8 cellular contexts compared by ENCODE assay signal in the genomic region with DNA sequence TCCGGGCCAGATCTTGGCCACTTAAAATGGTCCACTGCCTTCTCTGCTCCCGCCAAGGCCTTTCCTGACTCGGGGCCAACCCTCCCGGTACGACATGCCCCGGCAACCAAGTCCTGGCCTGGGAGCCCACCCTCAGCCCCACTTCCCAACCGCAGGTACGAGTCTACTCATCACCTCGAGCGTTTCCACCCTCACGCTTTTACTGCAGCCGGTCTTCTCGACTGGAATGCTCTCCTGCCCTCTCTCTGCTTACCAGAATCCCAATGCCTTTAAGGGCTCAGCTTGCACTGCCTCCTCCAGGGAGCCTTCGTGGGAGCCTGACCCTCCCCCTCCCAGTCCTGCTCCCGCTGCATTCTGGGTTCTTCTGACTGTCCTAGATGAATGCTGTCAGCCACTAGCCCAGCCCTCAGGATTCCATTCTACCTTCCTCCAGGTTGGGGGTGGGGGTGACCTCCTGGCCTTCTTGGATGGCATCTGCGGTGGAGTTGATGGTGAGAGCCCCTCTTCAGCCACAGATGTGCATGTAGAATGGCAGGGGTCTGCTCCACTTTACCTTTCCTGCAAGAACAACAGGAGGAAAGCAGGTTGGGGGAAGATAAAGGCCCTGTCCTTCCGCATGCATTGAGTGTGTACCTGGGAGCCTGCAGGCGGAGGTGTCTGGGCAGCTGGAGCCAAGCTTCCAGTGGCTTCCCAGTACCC. TPM values are rescaled to one million over a fixed set of nuclear protein-coding genes. Genes with fewer than 3 reads are reported as not detected.
A peak's percentile ranks its signal among the peaks of the same experiment; 100 is the strongest.
DNase-seq lines count a peak whose midpoint lies in the region; ATAC-seq and TF ChIP-seq lines count a peak whose summit lies in the region.

No MANE protein-coding gene starts in this region.

- TF ChIP-seq CTCF in glutamatergic neuron (IDR thresholded peaks at IDR 0.05; ENCODE audit: partially characterized antibody, unreplicated experiment) (no peak), prostate gland (IDR thresholded peaks at IDR 0.05) (no peak)

- no peaks in the 10 kb centered on the region for H3K9me3 Mint-ChIP-seq in T-cell
- H3K9me3 Mint-ChIP-seq in glutamatergic neuron (ENCODE audit: unreplicated experiment): peaks cover 18% of the 10 kb centered on the region

- peak overlapping the region; percentile 100 for H3K27ac ChIP-seq in prostate gland

- H3K4me3 Mint-ChIP-seq in T-cell: peak overlapping the region; percentile 67 to 81 (median 78)
- peak overlapping the region; percentile 80 for H3K4me3 Mint-ChIP-seq in glutamatergic neuron (ENCODE audit: unreplicated experiment)

- ATAC-seq in T-cell (replicated peaks in 1 of 4) (no peak), HG03097 (IDR thresholded peaks at IDR 0.05; ENCODE audit: low FRiP score, unreplicated experiment) (no peak), GM18873 (IDR thresholded peaks at IDR 0.05; ENCODE audit: low FRiP score, unreplicated experiment) (no peak)

- no peak overlapping the region for H3K4me3 ChIP-seq in prostate gland

- no peaks in the 10 kb centered on the region for H3K27me3 ChIP-seq in prostate gland (replicated peaks; ENCODE audit: insufficient read depth)

- WGBS in prostate gland: 50% methylated on average over 18 of the region's 18 CpGs

- TF ChIP-seq POLR2A in prostate gland (IDR thresholded peaks at IDR 0.05): no peak

- DNase-seq in G401 (ENCODE audit: low spot score): peak; percentile 49
- DNase-seq in T-cell: no peak
- DNase-seq in glutamatergic neuron: peak; percentile 80
- DNase-seq in prostate gland (ENCODE audit: low spot score): no peak
- DNase-seq in posterior cingulate gyrus: no peak
- no peak for DNase-seq in NCI-H2107 treated with DMSO at 0.1 percent for 48 hours (lab: John Stamatoyannopoulos, UW; ENCODE audit: unreplicated experiment)

- POLR2A ChIA-PET in T-cell (lab: Charles Lee): interaction anchor here in 1 of 2 donors (1.5 kb wide), 1 partner anchor 61 kb away, joined by 3 read pairs; no protein-coding TSS in a partner anchor

- CTCF ChIA-PET in T-cell (lab: Charles Lee): no interaction called here

- H3K36me3 Mint-ChIP-seq in T-cell (no peaks in the 10 kb centered on the region), glutamatergic neuron (ENCODE audit: unreplicated experiment) (no peaks in the 10 kb centered on the region)

- no peaks in the 10 kb centered on the region for H3K9me3 ChIP-seq in prostate gland

- intact Hi-C loops in prostate gland (cut with DNase I): no loop called here
- intact Hi-C loops in posterior cingulate gyrus (cut with DNase I): no loop called here

- peak overlapping the region; percentile 78 to 83 for H3K27ac Mint-ChIP-seq in T-cell
- H3K27ac Mint-ChIP-seq in glutamatergic neuron (ENCODE audit: unreplicated experiment): peak overlapping the region; percentile 70

- H3K27me3 Mint-ChIP-seq in T-cell (no peaks in the 10 kb centered on the region), glutamatergic neuron (ENCODE audit: unreplicated experiment) (peaks cover 25% of the 10 kb centered on the region)

- H3K4me1 Mint-ChIP-seq in T-cell: peaks cover 44 to 51% (median 45%) of the 10 kb centered on the region in 3 donors
- peaks cover 43% of the 10 kb centered on the region for H3K4me1 Mint-ChIP-seq in glutamatergic neuron (ENCODE audit: low read depth, unreplicated experiment)

- in situ Hi-C loops in G401 (cut with HindIII; ENCODE audit: low sequenced_read_pairs): no loop called here

- H3K4me1 ChIP-seq in prostate gland (replicated peaks): peaks cover 18% of the 10 kb centered on the region

- no peaks in the 10 kb centered on the region for H3K36me3 ChIP-seq in prostate gland

RNA-seq across cellular contexts. Expression of a gene that starts 1.1 kb away (rescaled TPM):
- total RNA-seq in G401 (2014; rRNA removed; shearing (Covaris generic)): 21.5 and 29.1 TPM in 2 replicates
- 100 to 1,000 TPM in 2 of 5 donors, 10 to 100 TPM in 3; 19.5 to 302 (median 25.0) TPM for total RNA-seq in T-cell
- 11.1 TPM for total RNA-seq in glutamatergic neuron (ENCODE audit: unreplicated experiment)
- 10 to 100 TPM; 38.4 to 45.9 TPM for total RNA-seq in prostate gland

RNA-seq across cellular contexts. Expression of a gene that starts 37.9 kb away (rescaled TPM):
- not detected in 2 replicates for total RNA-seq in G401 (2014; rRNA removed; shearing (Covaris generic))
- total RNA-seq in T-cell (not detected), glutamatergic neuron (ENCODE audit: unreplicated experiment) (0.34 TPM), prostate gland (1 to 10 TPM in 1 of 2 donors, under 1 TPM in 1; 0.40 to 2.2 TPM)

RNA-seq across cellular contexts. Expression of a gene that starts 47.0 kb away (rescaled TPM):
- 1.2 and 4.8 TPM in 2 replicates for total RNA-seq in G401 (2014; rRNA removed; shearing (Covaris generic))
- total RNA-seq in T-cell (10 to 100 TPM in 1 of 5 donors, 1 to 10 TPM in 4; 3.5 to 12.4 (median 5.4) TPM), glutamatergic neuron (ENCODE audit: unreplicated experiment) (7.8 TPM), prostate gland (10 to 100 TPM in 1 of 2 donors, 1 to 10 TPM in 1; 9.0 to 23.2 TPM)

RNA-seq across cellular contexts. Expression of a gene that starts 47.0 kb away (rescaled TPM):
- total RNA-seq in G401 (2014; rRNA removed; shearing (Covaris generic)): 28.2 and 37.3 TPM in 2 replicates
- 10 to 100 TPM; 26.7 to 55.5 (median 41.5) TPM for total RNA-seq in T-cell
- 44.6 TPM for total RNA-seq in glutamatergic neuron (ENCODE audit: unreplicated experiment)
- 100 to 1,000 TPM in 1 of 2 donors, 10 to 100 TPM in 1; 76.5 to 104 TPM for total RNA-seq in prostate gland

Comparison
In these comparisons a context has a peak if more than half of its experiments do, and no peak if none do; other contexts are left out.
1. DNase-seq: peak in G401 (single experiment) and glutamatergic neuron (single experiment); none in T-cell (0 of 34), prostate gland (single experiment), posterior cingulate gyrus (0 of 10) and NCI-H2107 treated with DMSO at 0.1 percent for 48 hours (single experiment).